10 cellular contexts compared by ENCODE assay signal in genomic region chr4:151567056-151567455, GRCh38.
DNase-seq lines count a peak whose midpoint lies in the region; ATAC-seq and TF ChIP-seq lines count a peak whose summit lies in the region.
"Had no signal": no experiment of that assay in that cellular context is flagged by ENCODE, and none has a peak within 500 bp of the region (broad histone marks: within the 10 kb centered on the region; RNA-seq: fewer than 3 reads in every experiment).

No MANE protein-coding gene starts in this region.

- H3K27me3 Mint-ChIP-seq in stimulated activated memory B cell treated with anti-CD40 and anti-IgM and Interleukin-4, amounts not matched to agents 10 μg/mL and 1 μg/mL and 100 μg/mL, for 72 hours: peaks cover 21% of the 10 kb centered on the region
- no peaks in the 10 kb centered on the region for H3K27me3 Mint-ChIP-seq in Caco-2 (ENCODE audit: insufficient read depth, unreplicated experiment)
- peaks cover 8 to 39% (median 24%) of the 10 kb centered on the region in 5 donors for H3K27me3 Mint-ChIP-seq in naive thymus-derived CD4-positive, alpha-beta T cell

- H3K4me3 ChIP-seq in NB4 (ENCODE audit: low read depth, low read length) (no peak overlapping the region), Caco-2 (ENCODE audit: low read depth, low read length) (no peak overlapping the region)
- H3K4me3 ChIP-seq in naive thymus-derived CD4-positive, alpha-beta T cell (ENCODE audit: low read length): no peak overlapping the region

- ATAC-seq in GM18909 (IDR thresholded peaks at IDR 0.05; ENCODE audit: poor library complexity, unreplicated experiment) (peak; percentile 86), HG02588 (IDR thresholded peaks at IDR 0.05; ENCODE audit: unreplicated experiment) (peak; percentile 77)
- ATAC-seq in stimulated activated memory B cell treated with anti-CD40 and anti-IgM and Interleukin-4, amounts not matched to agents 10 μg/mL and 1 μg/mL and 100 μg/mL, for 72 hours: peak; percentile 79
- no peak for ATAC-seq in naive thymus-derived CD4-positive, alpha-beta T cell
- ATAC-seq: activated naive CD8-positive, alpha-beta T cell treated with anti-CD3 and anti-CD28 coated beads, Interleukin-2, amount 50 U/mL, for 24 hours had no signal

- DNase-seq in NB4 (ENCODE audit: low read depth): peak; percentile 7
- DNase-seq in EL: no peak
- no peak for DNase-seq in Caco-2
- DNase-seq in naive thymus-derived CD4-positive, alpha-beta T cell: no peak
- DNase-seq: activated CD4-positive, alpha-beta T cell treated with anti-CD3 and anti-CD28 coated beads, Interleukin-2, amount 50 U/mL, for 4 hours; activated naive CD8-positive, alpha-beta T cell treated with anti-CD3 and anti-CD28 coated beads, Interleukin-2, amount 50 U/mL, for 24 hours; SK-N-SH had no signal

- no peaks in the 10 kb centered on the region for H3K36me3 Mint-ChIP-seq in stimulated activated memory B cell treated with anti-CD40 and anti-IgM and Interleukin-4, amounts not matched to agents 10 μg/mL and 1 μg/mL and 100 μg/mL, for 72 hours
- no peaks in the 10 kb centered on the region for H3K36me3 Mint-ChIP-seq in Caco-2 (ENCODE audit: insufficient read depth, unreplicated experiment)
- peaks cover 0 to 5% (median 3%) of the 10 kb centered on the region in 5 donors for H3K36me3 Mint-ChIP-seq in naive thymus-derived CD4-positive, alpha-beta T cell

- POLR2A ChIA-PET in Caco-2 (lab: Charles Lee): no interaction called here
- POLR2A ChIA-PET in naive thymus-derived CD4-positive, alpha-beta T cell (lab: Charles Lee): no interaction called here

- H3K27ac ChIP-seq in naive thymus-derived CD4-positive, alpha-beta T cell (ENCODE audit: low read depth, low read length): no peak overlapping the region

- TF ChIP-seq POLR2A in NB4 (IDR thresholded peaks at IDR 0.05; ENCODE audit: extremely low read depth, insufficient read length): no peak

- no peaks in the 10 kb centered on the region for H3K9me3 Mint-ChIP-seq in stimulated activated memory B cell treated with anti-CD40 and anti-IgM and Interleukin-4, amounts not matched to agents 10 μg/mL and 1 μg/mL and 100 μg/mL, for 72 hours
- H3K9me3 Mint-ChIP-seq in Caco-2 (ENCODE audit: unreplicated experiment): no peaks in the 10 kb centered on the region
- H3K9me3 Mint-ChIP-seq in naive thymus-derived CD4-positive, alpha-beta T cell: peaks cover 0 to 6% (median 0%) of the 10 kb centered on the region in 11 donors
- H3K9me3 Mint-ChIP-seq: activated naive CD8-positive, alpha-beta T cell treated with anti-CD3 and anti-CD28 coated beads, Interleukin-2, amount 50 U/mL, for 24 hours had no signal

- CTCF ChIA-PET in Caco-2 (lab: Charles Lee): no interaction called here
- CTCF ChIA-PET in naive thymus-derived CD4-positive, alpha-beta T cell (lab: Charles Lee): no interaction called here

- TF ChIP-seq CTCF in NB4 (IDR thresholded peaks at IDR 0.05; ENCODE audit: low read depth, low read length): no peak
- TF ChIP-seq CTCF in Caco-2 (IDR thresholded peaks at IDR 0.05; ENCODE audit: insufficient read depth in 1 of 2, low read depth in 1 of 2, low read length in 1 of 2, severe bottlenecking in 1 of 2, unreplicated experiment in 1 of 2): no peak

- no peaks in the 10 kb centered on the region for H3K36me3 ChIP-seq in Caco-2 (ENCODE audit: control insufficient read depth, insufficient read depth, low read length)
- no peaks in the 10 kb centered on the region for H3K36me3 ChIP-seq in naive thymus-derived CD4-positive, alpha-beta T cell (ENCODE audit: control insufficient read depth in 2 of 3, insufficient read depth in 3 of 3, low read length in 3 of 3)

- peaks cover 8% of the 10 kb centered on the region for H3K4me1 Mint-ChIP-seq in stimulated activated memory B cell treated with anti-CD40 and anti-IgM and Interleukin-4, amounts not matched to agents 10 μg/mL and 1 μg/mL and 100 μg/mL, for 72 hours
- no peaks in the 10 kb centered on the region for H3K4me1 Mint-ChIP-seq in Caco-2 (ENCODE audit: low read depth, unreplicated experiment)
- H3K4me1 Mint-ChIP-seq in naive thymus-derived CD4-positive, alpha-beta T cell: peaks cover 2 to 16% (median 6%) of the 10 kb centered on the region in 7 donors

- H3K27me3 ChIP-seq in Caco-2 (replicated peaks; ENCODE audit: control insufficient read depth, insufficient read depth, low read length): no peaks in the 10 kb centered on the region
- H3K27me3 ChIP-seq in naive thymus-derived CD4-positive, alpha-beta T cell (ENCODE audit: control insufficient read depth in 2 of 2, insufficient read depth in 2 of 2, low read length in 2 of 2): no peaks in the 10 kb centered on the region

- no peak overlapping the region for H3K4me3 Mint-ChIP-seq in stimulated activated memory B cell treated with anti-CD40 and anti-IgM and Interleukin-4, amounts not matched to agents 10 μg/mL and 1 μg/mL and 100 μg/mL, for 72 hours
- no peak overlapping the region for H3K4me3 Mint-ChIP-seq in Caco-2 (ENCODE audit: unreplicated experiment)
- no peak overlapping the region for H3K4me3 Mint-ChIP-seq in naive thymus-derived CD4-positive, alpha-beta T cell
- H3K4me3 Mint-ChIP-seq: activated naive CD8-positive, alpha-beta T cell treated with anti-CD3 and anti-CD28 coated beads, Interleukin-2, amount 50 U/mL, for 24 hours had no signal

- intact Hi-C loops in Caco-2 (cut with micrococcal nuclease; ENCODE audit: unreplicated experiment): no loop called here
- intact Hi-C loops in naive thymus-derived CD4-positive, alpha-beta T cell (cut with micrococcal nuclease): no loop called here

- no peaks in the 10 kb centered on the region for H3K4me1 ChIP-seq in Caco-2
- H3K4me1 ChIP-seq in naive thymus-derived CD4-positive, alpha-beta T cell (ENCODE audit: control insufficient read depth in 2 of 2, insufficient read depth in 2 of 2, low read length in 2 of 2): peaks cover 0 to 4% of the 10 kb centered on the region in 2 donors

- H3K9me3 ChIP-seq in Caco-2: no peaks in the 10 kb centered on the region
- H3K9me3 ChIP-seq in naive thymus-derived CD4-positive, alpha-beta T cell (ENCODE audit: control insufficient read depth in 2 of 3, low read length in 3 of 3): no peaks in the 10 kb centered on the region
- H3K9me3 ChIP-seq: SK-N-SH had no signal

- BruUV-seq in Caco-2 (replicated peaks; lab: Mats Ljungman, UMichigan): no TSS peak

- no peak overlapping the region for H3K27ac Mint-ChIP-seq in stimulated activated memory B cell treated with anti-CD40 and anti-IgM and Interleukin-4, amounts not matched to agents 10 μg/mL and 1 μg/mL and 100 μg/mL, for 72 hours
- H3K27ac Mint-ChIP-seq in Caco-2 (ENCODE audit: unreplicated experiment): no peak overlapping the region
- H3K27ac Mint-ChIP-seq in naive thymus-derived CD4-positive, alpha-beta T cell: no peak overlapping the region
- H3K27ac Mint-ChIP-seq: activated naive CD8-positive, alpha-beta T cell treated with anti-CD3 and anti-CD28 coated beads, Interleukin-2, amount 50 U/mL, for 24 hours had no signal
